Comparison of ENCODE assay signal across 8 cellular contexts in the genomic region with DNA sequence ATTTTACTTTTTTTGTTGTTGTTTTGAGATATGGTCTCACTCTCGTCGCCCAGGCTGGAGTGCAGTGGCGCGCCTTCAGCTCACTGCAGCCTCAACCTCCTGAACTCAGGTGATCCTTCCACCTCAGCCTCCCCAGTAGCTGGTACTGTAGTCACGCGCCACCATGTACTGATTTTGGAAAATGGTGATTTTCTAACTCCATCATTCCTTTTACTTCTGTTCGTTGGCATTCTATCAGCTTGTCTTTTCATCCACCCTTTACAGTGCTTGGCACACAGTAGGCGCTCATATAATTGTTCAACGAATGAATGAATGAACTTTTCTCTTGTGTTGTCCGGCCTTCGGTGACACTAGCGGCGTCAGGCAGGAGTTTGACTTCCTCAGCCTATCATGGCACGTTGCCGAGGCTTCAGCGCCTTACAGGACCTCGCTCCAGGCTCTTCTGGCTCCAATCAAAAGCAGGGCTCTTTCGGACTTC. TPM values are rescaled to one million over a fixed set of nuclear protein-coding genes. Genes with fewer than 3 reads are reported as not detected.
DNase-seq lines count a peak whose midpoint lies in the region; ATAC-seq, FAIRE-seq and TF ChIP-seq lines count a peak whose summit lies in the region.

No MANE protein-coding gene starts in this region.

- no peak for ATAC-seq in effector memory CD8-positive, alpha-beta T cell (replicated peaks)

- POLR2A ChIA-PET in OCI-LY7 (lab: Charles Lee), result interaction anchor here (0.7 to 7.1 kb wide), 8 partner anchors 9 to 205 kb away, joined by 3 to 118 read pairs (median 6); partner anchors contain the start of gene MOB1A

- H3K4me1 Mint-ChIP-seq in Calu3 (ENCODE audit: low read depth, unreplicated experiment), result peaks cover 23% of the 10 kb centered on the region
- peaks cover 21 to 23% of the 10 kb centered on the region in 2 donors for H3K4me1 Mint-ChIP-seq in effector memory CD8-positive, alpha-beta T cell (ENCODE audit: low read depth in 2 of 2)

- intact Hi-C loops in Calu3 (cut with micrococcal nuclease; ENCODE audit: unreplicated experiment) (loop anchor here (1.0 kb wide), 1 partner anchor 20 kb away; the partner anchor contains the start of gene MOB1A), OCI-LY7 (cut with micrococcal nuclease; ENCODE audit: unreplicated experiment) (loop anchor here (1.0 kb wide), 1 partner anchor 17 kb away; no protein-coding TSS in a partner anchor)

- H3K4me3 Mint-ChIP-seq in Calu3 (ENCODE audit: low read depth, unreplicated experiment), result peak overlapping the region; percentile 95
- peak overlapping the region; percentile 90 to 91 for H3K4me3 Mint-ChIP-seq in effector memory CD8-positive, alpha-beta T cell

- peak overlapping the region; percentile 88 for H3K27ac ChIP-seq in OCI-LY7 (ENCODE audit: low read depth, low read length, poor library complexity, severe bottlenecking)
- peak overlapping the region; percentile 81 for H3K27ac ChIP-seq in neutrophil

- BruUV-seq in Calu3 (replicated peaks; lab: Mats Ljungman, UMichigan) (no TSS peak), OCI-LY7 (replicated peaks; lab: Mats Ljungman, UMichigan) (TSS peak; percentile 89)

- peaks cover 39% of the 10 kb centered on the region for H3K36me3 ChIP-seq in OCI-LY7 (ENCODE audit: insufficient read depth, low read length)
- H3K36me3 ChIP-seq in neutrophil, result no peaks in the 10 kb centered on the region

- no peak for FAIRE-seq in frontal cortex (lab: Jason Lieb, UNC)

- H3K9me2 ChIP-seq in OCI-LY7 (ENCODE audit: insufficient read depth, low read length), result no peaks in the 10 kb centered on the region

- CTCF ChIA-PET in Calu3 (lab: Charles Lee) (interaction anchor here (2.6 kb wide), 1 partner anchor 19 kb away, joined by 12 read pairs; the partner anchor contains the start of gene MOB1A), OCI-LY7 (lab: Charles Lee; ENCODE audit: unreplicated experiment) (interaction anchor here (2.8 kb wide), 1 partner anchor 20 kb away, joined by 8 read pairs; the partner anchor contains the start of gene MOB1A)

- no peaks in the 10 kb centered on the region for H3K9me3 ChIP-seq in OCI-LY7 (ENCODE audit: low read length)
- H3K9me3 ChIP-seq in neutrophil, result no peaks in the 10 kb centered on the region

- H3K36me3 Mint-ChIP-seq in Calu3 (ENCODE audit: insufficient read depth, unreplicated experiment), result peaks cover 45% of the 10 kb centered on the region
- H3K36me3 Mint-ChIP-seq in effector memory CD8-positive, alpha-beta T cell (ENCODE audit: insufficient read depth), result peaks cover 11% of the 10 kb centered on the region

- H3K27ac Mint-ChIP-seq in Calu3 (ENCODE audit: unreplicated experiment), result peak overlapping the region; percentile 98
- peak overlapping the region; percentile 93 to 98 for H3K27ac Mint-ChIP-seq in effector memory CD8-positive, alpha-beta T cell

- DNase-seq in Calu3, result no peak
- DNase-seq in OCI-LY7 (ENCODE audit: low spot score), result no peak
- DNase-seq in effector memory CD8-positive, alpha-beta T cell, result no peak
- DNase-seq in frontal cortex (ENCODE audit: low spot score in 2 of 2), result no peak
- no peak for DNase-seq in NCI-H345 (lab: John Stamatoyannopoulos, UW)
- no peak for DNase-seq in NCI-H526 (lab: John Stamatoyannopoulos, UW)
- no peak for DNase-seq in NCI-H774 (lab: John Stamatoyannopoulos, UW)

- H3K4me1 ChIP-seq in OCI-LY7 (ENCODE audit: insufficient read depth, low read length, poor library complexity, severe bottlenecking), result peaks cover 44% of the 10 kb centered on the region
- peaks cover 20 to 21% of the 10 kb centered on the region in 2 experiments for H3K4me1 ChIP-seq in neutrophil (ENCODE audit: control insufficient read depth in 1 of 2, insufficient read depth in 1 of 2, low read depth in 1 of 2, low read length in 1 of 2)

- peak overlapping the region; percentile 52 for H3K4me2 ChIP-seq in OCI-LY7 (ENCODE audit: low read length)

- H3K4me3 ChIP-seq in OCI-LY7 (ENCODE audit: low read depth, low read length, poor library complexity, severe bottlenecking) (peak overlapping the region; percentile 84), neutrophil (ENCODE audit: low read depth in 1 of 2, low read length in 1 of 2) (peak overlapping the region; percentile 71 to 91)

- no peaks in the 10 kb centered on the region for H3K27me3 Mint-ChIP-seq in Calu3 (ENCODE audit: unreplicated experiment)
- H3K27me3 Mint-ChIP-seq in effector memory CD8-positive, alpha-beta T cell, result no peaks in the 10 kb centered on the region

- H4K20me1 ChIP-seq in OCI-LY7 (ENCODE audit: insufficient read depth, low read length), result peaks cover 31% of the 10 kb centered on the region

- peak overlapping the region; percentile 91 for H2AFZ ChIP-seq in OCI-LY7 (ENCODE audit: low read length)

- H3K27me3 ChIP-seq in neutrophil, result no peaks in the 10 kb centered on the region

- TF ChIP-seq CTCF in Calu3 (IDR thresholded peaks at IDR 0.05; ENCODE audit: unreplicated experiment) (no peak), OCI-LY7 (conservative IDR thresholded peaks at IDR 0.05; ENCODE audit: low read length) (no peak), neutrophil (IDR thresholded peaks at IDR 0.05) (no peak)

- peaks cover 41% of the 10 kb centered on the region for H3K79me2 ChIP-seq in OCI-LY7 (ENCODE audit: insufficient read depth, low read depth, low read length)

- H3K9me3 Mint-ChIP-seq in Calu3 (ENCODE audit: low read depth, unreplicated experiment), result peaks cover 4% of the 10 kb centered on the region
- H3K9me3 Mint-ChIP-seq in effector memory CD8-positive, alpha-beta T cell, result no peaks in the 10 kb centered on the region

RNA-seq across cellular contexts. Expression of gene MTHFD2, which starts 0.4 kb away (rescaled TPM):
- total RNA-seq in Calu3 (2022), result 177 and 205 TPM in 2 replicates
- 220 and 250 TPM in 2 replicates for total RNA-seq in OCI-LY7 (2014; rRNA removed; shearing (Covaris generic))
- 365 and 375 TPM in 2 replicates for total RNA-seq in OCI-LY7 (2022)
- 28.1 TPM for total RNA-seq in frontal cortex

RNA-seq across cellular contexts. Expression of gene MOB1A, which starts 19.3 kb away (rescaled TPM):
- total RNA-seq in Calu3 (2022) (116 and 119 TPM in 2 replicates), OCI-LY7 (2022) (144 and 149 TPM in 2 replicates), frontal cortex (51.8 TPM)
- 79.1 and 110 TPM in 2 replicates for total RNA-seq in OCI-LY7 (2014; rRNA removed; shearing (Covaris generic))

RNA-seq across cellular contexts. Expression of gene BOLA3, which starts 50.3 kb away (rescaled TPM):
- 45.8 and 54.9 TPM in 2 replicates for total RNA-seq in Calu3 (2022)
- total RNA-seq in OCI-LY7 (2014; rRNA removed; shearing (Covaris generic)), result 33.6 and 45.8 TPM in 2 replicates
- 48.3 and 53.3 TPM in 2 replicates for total RNA-seq in OCI-LY7 (2022)
- total RNA-seq in frontal cortex, result 29.8 TPM
